ENCODE assay signal across 1 cellular context in genomic region chr1:45196863-45197262, GRCh38.
TF ChIP-seq lines count a peak whose summit lies in the region.

No MANE protein-coding gene starts in this region.

TF ChIP-seq in H1, 55 proteins besides CTCF, POLR2A, EP300 and RAD21:
- TF ChIP-seq CTBP2 (IDR thresholded peaks at IDR 0.05; ENCODE audit: borderline replicate concordance, insufficient read depth, insufficient read length, low read length), result no peak
- TF ChIP-seq HDAC2 (IDR thresholded peaks at IDR 0.05; ENCODE audit: borderline replicate concordance in 1 of 2, low read depth in 2 of 2, low read length in 2 of 2), result no peak
- no peak for TF ChIP-seq MAFK (IDR thresholded peaks at IDR 0.05; ENCODE audit: low read depth, low read length)
- TF ChIP-seq NRF1 (IDR thresholded peaks at IDR 0.05; ENCODE audit: low read depth, low read length), result no peak
- TF ChIP-seq SIN3A (conservative IDR thresholded peaks at IDR 0.05 in 1 of 2, IDR thresholded peaks at IDR 0.05 in 1 of 2; ENCODE audit: low read depth in 1 of 2, low read length in 2 of 2), result no peak
- no peak for TF ChIP-seq PHF8 (conservative IDR thresholded peaks at IDR 0.05; ENCODE audit: low read depth, low read length)
- no peak for TF ChIP-seq SIX5 (IDR thresholded peaks at IDR 0.05; ENCODE audit: low read depth, low read length)
- TF ChIP-seq BRCA1 (IDR thresholded peaks at IDR 0.05; ENCODE audit: low read depth, low read length), result no peak
- no peak for TF ChIP-seq POLR2AphosphoS5 (IDR thresholded peaks at IDR 0.05; ENCODE audit: low read depth, low read length)
- no peak for TF ChIP-seq SRF (IDR thresholded peaks at IDR 0.05; ENCODE audit: low read depth, low read length)
- no peak for TF ChIP-seq NANOG (IDR thresholded peaks at IDR 0.05; ENCODE audit: insufficient read depth, low read depth, low read length, poor library complexity, severe bottlenecking)
- no peak for TF ChIP-seq HDAC6 (IDR thresholded peaks at IDR 0.05; ENCODE audit: low read depth, low read length)
